8 cellular contexts compared by ENCODE assay signal in genomic region chr6:16168858-16169257, GRCh38. TPM values are rescaled to one million over a fixed set of nuclear protein-coding genes. Genes with fewer than 3 reads are reported as not detected.
DNase-seq lines count a peak whose midpoint lies in the region; TF ChIP-seq lines count a peak whose summit lies in the region.

No MANE protein-coding gene starts in this region.

- TF ChIP-seq POLR2A in vagina (IDR thresholded peaks at IDR 0.05), result no peak

- H3K4me2 ChIP-seq in PC-9, result no peak overlapping the region

- H3K27me3 ChIP-seq in HL-60 (ENCODE audit: insufficient read depth, poor library complexity, severe bottlenecking) (no peaks in the 10 kb centered on the region), PC-9 (ENCODE audit: insufficient read depth, low read depth) (peaks cover 40% of the 10 kb centered on the region), vagina (no peaks in the 10 kb centered on the region)

- POLR2A ChIA-PET in PC-9 (lab: Charles Lee; ENCODE audit: unreplicated experiment), result no interaction called here

- H3K36me3 ChIP-seq in PC-9 (ENCODE audit: low read depth) (no peaks in the 10 kb centered on the region), vagina (no peaks in the 10 kb centered on the region)

- no peaks in the 10 kb centered on the region for H3K79me2 ChIP-seq in PC-9 (ENCODE audit: low read depth)

- no peaks in the 10 kb centered on the region for H3K9me3 ChIP-seq in PC-9 (ENCODE audit: insufficient read depth, low read depth)
- H3K9me3 ChIP-seq in vagina, result no peaks in the 10 kb centered on the region

- DNase-seq in DMS 273 (lab: John Stamatoyannopoulos, UW; ENCODE audit: unreplicated experiment), result peak; percentile 68
- peak in 1 of 2 experiments; percentile 17 for DNase-seq in HL-60 (ENCODE audit: low read depth in 1 of 2, low spot score in 1 of 2)
- DNase-seq in PC-9, result no peak
- peak; percentile 44 for DNase-seq in fibroblast of mammary gland (ENCODE audit: low read depth)
- DNase-seq in skeletal muscle cell (ENCODE audit: low read depth), result peak; percentile 10
- DNase-seq in occipital lobe (lab: John Stamatoyannopoulos, UW), result no peak
- no peak for DNase-seq in T-helper 9 cell
- DNase-seq in vagina (ENCODE audit: extremely low spot score in 2 of 2), result no peak

- H3K27ac ChIP-seq in HL-60 (replicated peaks) (no peak overlapping the region), PC-9 (no peak overlapping the region), vagina (no peak overlapping the region)

- no peaks in the 10 kb centered on the region for H3K9me2 ChIP-seq in PC-9 (ENCODE audit: insufficient read depth)

- BruUV-seq in PC-9 (replicated peaks; lab: Mats Ljungman, UMichigan), result no TSS peak

- intact Hi-C loops in PC-9 (cut with micrococcal nuclease; ENCODE audit: unreplicated experiment) (no loop called here), vagina (cut with DNase I) (no loop called here)

- CTCF ChIA-PET in PC-9 (lab: Charles Lee), result interaction anchor here (0.9 kb wide), 1 partner anchor 346 kb away, joined by 4 read pairs; no protein-coding TSS in a partner anchor

- H3K4me3 ChIP-seq in HL-60 (replicated peaks; ENCODE audit: insufficient read depth, low read length) (no peak overlapping the region), PC-9 (no peak overlapping the region), fibroblast of mammary gland (ENCODE audit: control insufficient read depth, low read depth, low read length) (no peak overlapping the region), skeletal muscle cell (ENCODE audit: low read depth, low read length) (no peak overlapping the region), vagina (no peak overlapping the region)

- TF ChIP-seq CTCF in HL-60 (IDR thresholded peaks at IDR 0.05; ENCODE audit: insufficient read depth, low read length) (peak; percentile 6), PC-9 (conservative IDR thresholded peaks at IDR 0.05) (peak; percentile 50), fibroblast of mammary gland (conservative IDR thresholded peaks at IDR 0.05; ENCODE audit: control insufficient read depth, insufficient read depth, low read depth, low read length) (peak; percentile 58), vagina (IDR thresholded peaks at IDR 0.05) (no peak)

- H4K20me1 ChIP-seq in PC-9 (ENCODE audit: insufficient read depth), result no peaks in the 10 kb centered on the region

- H3K4me1 ChIP-seq in PC-9 (replicated peaks; ENCODE audit: insufficient read depth), result no peaks in the 10 kb centered on the region
- no peaks in the 10 kb centered on the region for H3K4me1 ChIP-seq in vagina

- no peaks in the 10 kb centered on the region for H3F3A ChIP-seq in PC-9 (ENCODE audit: insufficient read depth, low read depth)

- no peak overlapping the region for H2AFZ ChIP-seq in PC-9

RNA-seq across cellular contexts. Expression of gene MYLIP, which starts 40.0 kb away (rescaled TPM):
- total RNA-seq in PC-9 (2021) (29.2 and 42.2 TPM in 2 replicates), occipital lobe (66.6 TPM), vagina (30.7 TPM)

Comparison
In these comparisons a context has a peak if more than half of its experiments do, and no peak if none do; other contexts are left out.
1. DNase-seq: peak in DMS 273 (single experiment), fibroblast of mammary gland (single experiment) and skeletal muscle cell (single experiment); none in PC-9 (0 of 2), occipital lobe (single experiment), T-helper 9 cell (single experiment) and vagina (0 of 2).
2. CTCF ChIP-seq: peak in HL-60 (single experiment), PC-9 (single experiment) and fibroblast of mammary gland (single experiment); none in vagina (0 of 3).